In genomic region chr1:173409613-173410012, GRCh38 we compare ENCODE assay signal across 1 cellular context.
TF ChIP-seq lines count a peak whose summit lies in the region.

No MANE protein-coding gene starts in this region.

TF ChIP-seq in SK-N-SH, 30 proteins besides CTCF, POLR2A, EP300 and RAD21 (continued from another document):
- TF ChIP-seq USF1 (IDR thresholded peaks at IDR 0.05; ENCODE audit: borderline replicate concordance, low read depth), result no peak
- no peak for TF ChIP-seq MXI1 (IDR thresholded peaks at IDR 0.05; ENCODE audit: low read depth, low read length)
- no peak for TF ChIP-seq JUND (IDR thresholded peaks at IDR 0.05)
- peak; percentile 69 for TF ChIP-seq TCF12 (IDR thresholded peaks at IDR 0.05)
- no peak for TF ChIP-seq FOXM1 (IDR thresholded peaks at IDR 0.05; ENCODE audit: low read depth)
- TF ChIP-seq MAX (IDR thresholded peaks at IDR 0.05; ENCODE audit: low read depth), result peak; percentile 65
- TF ChIP-seq CHD2 (IDR thresholded peaks at IDR 0.05; ENCODE audit: low read length, partially characterized antibody), result no peak
- no peak for TF ChIP-seq POLR2AphosphoS5 (IDR thresholded peaks at IDR 0.05; ENCODE audit: low read depth, low read length)
- TF ChIP-seq TAF1 (IDR thresholded peaks at IDR 0.05; ENCODE audit: borderline replicate concordance, low read depth, low read length), result no peak
- no peak for TF ChIP-seq SMC3 (IDR thresholded peaks at IDR 0.05; ENCODE audit: low read depth, low read length)
- TF ChIP-seq SIN3A (IDR thresholded peaks at IDR 0.05; ENCODE audit: borderline replicate concordance, low read depth, low read length), result peak; percentile 47; the same call in 1 of the 2 replicates
- TF ChIP-seq RXRA (IDR thresholded peaks at IDR 0.05; ENCODE audit: borderline replicate concordance, low read depth), result peak; percentile 58; the same call in 1 of the 2 replicates
- TF ChIP-seq PBX3 (IDR thresholded peaks at IDR 0.05), result peak; percentile 65
- no peak for TF ChIP-seq EZH2phosphoT487 (IDR thresholded peaks at IDR 0.05; ENCODE audit: borderline replicate concordance, low read depth)
- TF ChIP-seq FOXJ3 (CRISPR knock-in tag; IDR thresholded peaks at IDR 0.05), result no peak
- no peak for TF ChIP-seq USF2 (IDR thresholded peaks at IDR 0.05; ENCODE audit: borderline replicate concordance, low read depth, low read length)
